In genomic region chr7:2883101-2883500, GRCh38 we compare ENCODE assay signal across 1 cellular context.
TF ChIP-seq lines count a peak whose summit lies in the region.

No MANE protein-coding gene starts in this region.

TF ChIP-seq in H1, 55 proteins besides CTCF, POLR2A, EP300 and RAD21:
- TF ChIP-seq CHD2 (IDR thresholded peaks at IDR 0.05; ENCODE audit: low read length) (no peak), MAX (IDR thresholded peaks at IDR 0.05) (no peak), JUND (IDR thresholded peaks at IDR 0.05; ENCODE audit: low read length) (no peak), RNF2 (IDR thresholded peaks at IDR 0.05; ENCODE audit: borderline replicate concordance, low read depth, low read length, missing control alignments, poor library complexity, severe bottlenecking) (no peak), HDAC2 (IDR thresholded peaks at IDR 0.05; ENCODE audit: borderline replicate concordance in 1 of 2, low read depth in 2 of 2, low read length in 2 of 2) (no peak), USF2 (IDR thresholded peaks at IDR 0.05; ENCODE audit: low read length) (no peak)
